ENCODE assay signal across 1 cellular context in the genomic region with DNA sequence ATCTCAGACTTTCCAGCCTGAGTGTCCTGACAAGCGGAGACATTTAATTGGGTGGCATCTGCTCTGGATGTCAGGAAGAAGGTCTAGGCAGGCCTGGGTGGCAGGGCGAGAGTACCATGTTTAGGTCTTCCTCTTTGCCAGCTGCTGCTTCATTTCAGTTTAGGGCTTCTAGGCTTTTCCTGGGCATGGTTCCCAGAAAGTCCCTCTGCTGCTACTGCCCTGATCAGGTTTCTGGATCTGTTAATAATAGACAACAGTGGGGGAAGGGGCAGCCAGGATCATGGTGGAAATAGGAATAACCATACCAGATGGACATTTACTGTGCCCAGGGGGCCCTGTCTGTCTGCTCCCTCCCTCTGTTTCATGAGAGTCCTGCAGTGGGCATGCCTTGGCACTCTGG.
TF ChIP-seq lines count a peak whose summit lies in the region.

No MANE protein-coding gene starts in this region.

TF ChIP-seq in GM23338, 12 proteins besides CTCF, POLR2A, EP300 and RAD21 (continued from another document):
- no peak for TF ChIP-seq EZH2phosphoT487 (IDR thresholded peaks at IDR 0.05; ENCODE audit: unreplicated experiment)
- TF ChIP-seq, protein P1, sequence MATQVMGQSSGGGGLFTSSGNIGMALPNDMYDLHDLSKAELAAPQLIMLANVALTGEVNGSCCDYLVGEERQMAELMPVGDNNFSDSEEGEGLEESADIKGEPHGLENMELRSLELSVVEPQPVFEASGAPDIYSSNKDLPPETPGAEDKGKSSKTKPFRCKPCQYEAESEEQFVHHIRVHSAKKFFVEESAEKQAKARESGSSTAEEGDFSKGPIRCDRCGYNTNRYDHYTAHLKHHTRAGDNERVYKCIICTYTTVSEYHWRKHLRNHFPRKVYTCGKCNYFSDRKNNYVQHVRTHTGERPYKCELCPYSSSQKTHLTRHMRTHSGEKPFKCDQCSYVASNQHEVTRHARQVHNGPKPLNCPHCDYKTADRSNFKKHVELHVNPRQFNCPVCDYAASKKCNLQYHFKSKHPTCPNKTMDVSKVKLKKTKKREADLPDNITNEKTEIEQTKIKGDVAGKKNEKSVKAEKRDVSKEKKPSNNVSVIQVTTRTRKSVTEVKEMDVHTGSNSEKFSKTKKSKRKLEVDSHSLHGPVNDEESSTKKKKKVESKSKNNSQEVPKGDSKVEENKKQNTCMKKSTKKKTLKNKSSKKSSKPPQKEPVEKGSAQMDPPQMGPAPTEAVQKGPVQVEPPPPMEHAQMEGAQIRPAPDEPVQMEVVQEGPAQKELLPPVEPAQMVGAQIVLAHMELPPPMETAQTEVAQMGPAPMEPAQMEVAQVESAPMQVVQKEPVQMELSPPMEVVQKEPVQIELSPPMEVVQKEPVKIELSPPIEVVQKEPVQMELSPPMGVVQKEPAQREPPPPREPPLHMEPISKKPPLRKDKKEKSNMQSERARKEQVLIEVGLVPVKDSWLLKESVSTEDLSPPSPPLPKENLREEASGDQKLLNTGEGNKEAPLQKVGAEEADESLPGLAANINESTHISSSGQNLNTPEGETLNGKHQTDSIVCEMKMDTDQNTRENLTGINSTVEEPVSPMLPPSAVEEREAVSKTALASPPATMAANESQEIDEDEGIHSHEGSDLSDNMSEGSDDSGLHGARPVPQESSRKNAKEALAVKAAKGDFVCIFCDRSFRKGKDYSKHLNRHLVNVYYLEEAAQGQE (IDR thresholded peaks at IDR 0.05; ENCODE audit: unreplicated experiment): no peak
- no peak for TF ChIP-seq NANOG (IDR thresholded peaks at IDR 0.05; ENCODE audit: borderline replicate concordance)
- TF ChIP-seq STAT1 (IDR thresholded peaks at IDR 0.05; ENCODE audit: unreplicated experiment): no peak
- no peak for TF ChIP-seq EZH2 (IDR thresholded peaks at IDR 0.05; ENCODE audit: low read depth, unreplicated experiment)
